Comparison of ENCODE assay signal across 8 cellular contexts in the genomic region with DNA sequence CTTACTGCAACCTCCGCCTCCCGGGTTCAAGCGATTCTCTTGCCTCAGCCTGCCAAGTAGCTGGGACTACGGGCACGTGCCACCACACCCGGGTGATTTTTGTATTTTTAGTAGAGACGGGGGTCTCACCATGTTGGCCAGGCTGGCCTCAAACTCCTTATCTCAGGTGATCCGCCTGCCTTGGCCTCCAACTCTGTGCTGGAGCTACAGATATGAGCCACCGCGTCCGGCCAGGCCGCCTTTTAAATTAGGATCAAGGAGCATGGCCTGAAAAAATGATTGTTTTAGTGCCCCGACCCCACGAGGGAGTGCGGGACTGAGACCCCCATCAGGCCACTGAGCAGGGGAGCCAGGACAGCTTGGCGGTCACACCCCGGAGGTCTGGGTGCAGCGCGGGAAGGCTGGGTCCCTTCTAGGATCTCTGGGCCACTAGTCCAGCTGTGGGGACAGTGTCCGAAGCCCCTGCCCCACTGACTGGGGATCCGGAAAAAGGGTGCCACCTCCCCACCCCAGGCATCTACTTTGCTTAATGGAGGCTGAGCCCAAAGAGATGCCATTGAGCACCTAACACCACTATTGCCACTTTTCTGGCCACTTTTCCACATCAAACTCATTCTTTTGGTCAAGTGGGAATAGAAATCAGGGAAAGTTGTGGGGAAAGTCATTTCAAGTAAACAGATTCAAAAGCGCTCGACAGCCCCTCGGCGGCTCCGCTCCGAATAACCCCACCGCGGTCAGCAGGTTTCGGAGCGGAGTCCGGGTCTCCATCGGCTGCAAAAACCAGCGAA. TPM values are rescaled to one million over a fixed set of nuclear protein-coding genes. Genes with fewer than 3 reads are reported as not detected.
DNase-seq lines count a peak whose midpoint lies in the region; ATAC-seq and TF ChIP-seq lines count a peak whose summit lies in the region.

No MANE protein-coding gene starts in this region.

- H3K27ac ChIP-seq in KMS-11 = no peak overlapping the region
- no peak overlapping the region for H3K27ac ChIP-seq in colonic mucosa

- H3K9ac ChIP-seq in KMS-11 (no peak overlapping the region), colonic mucosa (ENCODE audit: low read depth in 2 of 2, low read length in 2 of 2) (peak overlapping the region; percentile 12 to 14)

- H3K4me3 ChIP-seq in AG09309 (ENCODE audit: control insufficient read depth, low read depth, low read length) (peak overlapping the region; percentile 47), KMS-11 (IDR thresholded peaks at IDR 0.05; ENCODE audit: insufficient read depth, low read depth, low read length) (no peak overlapping the region), colonic mucosa (peak overlapping the region; percentile 29)

- H3K9me3 Mint-ChIP-seq in nephron = no peaks in the 10 kb centered on the region

- H3K4me1 ChIP-seq in KMS-11 (ENCODE audit: low read depth, poor library complexity, severe bottlenecking) (peaks cover 9% of the 10 kb centered on the region), colonic mucosa (no peaks in the 10 kb centered on the region)

- H3K4me3 Mint-ChIP-seq in nephron = peak overlapping the region; percentile 12 to 71 (median 31)

- H3K4me2 ChIP-seq in KMS-11 = peak overlapping the region; percentile 96

- no peak overlapping the region for H3K27ac Mint-ChIP-seq in nephron

- H3K4me1 Mint-ChIP-seq in nephron = peaks cover 15% of the 10 kb centered on the region

- no peaks in the 10 kb centered on the region for H3K27me3 ChIP-seq in KMS-11 (ENCODE audit: insufficient read depth, low read depth)
- H3K27me3 ChIP-seq in colonic mucosa = no peaks in the 10 kb centered on the region

- H4K20me1 ChIP-seq in KMS-11 (ENCODE audit: insufficient read depth) = no peaks in the 10 kb centered on the region

- TF ChIP-seq CTCF in AG09309 (IDR thresholded peaks at IDR 0.05; ENCODE audit: control insufficient read depth, insufficient read depth, low read depth, low read length, missing control alignments) (no peak), KMS-11 (conservative IDR thresholded peaks at IDR 0.05; ENCODE audit: low read depth, low read length) (no peak), colonic mucosa (IDR thresholded peaks at IDR 0.05) (no peak), nephron (IDR thresholded peaks at IDR 0.05; ENCODE audit: unreplicated experiment in 3 of 3) (no peak)

- no peaks in the 10 kb centered on the region for H3K36me3 Mint-ChIP-seq in nephron (ENCODE audit: low read depth)

- peaks cover 14% of the 10 kb centered on the region for H3K27me3 Mint-ChIP-seq in nephron (ENCODE audit: low read depth)

- intact Hi-C loops in colonic mucosa (cut with DNase I) = loop anchor here (5.0 kb wide), 1 partner anchor 161 kb away; no protein-coding TSS in a partner anchor

- no peaks in the 10 kb centered on the region for H3K36me3 ChIP-seq in KMS-11 (ENCODE audit: insufficient read depth)
- H3K36me3 ChIP-seq in colonic mucosa = no peaks in the 10 kb centered on the region

- peak overlapping the region; percentile 73 for H2AFZ ChIP-seq in KMS-11 (ENCODE audit: low read depth)

- DNase-seq in AG09309 (ENCODE audit: low read depth) (no peak), colonic mucosa (no peak), NCI-H1417 treated with DMSO at 0.1 percent for 48 hours (lab: John Stamatoyannopoulos, UW) (no peak), retina (no peak)

- ATAC-seq in GM19395 (IDR thresholded peaks at IDR 0.05; ENCODE audit: unreplicated experiment) (no peak), GM21367 (IDR thresholded peaks at IDR 0.05; ENCODE audit: unreplicated experiment) (no peak)

- H3K79me2 ChIP-seq in KMS-11 (ENCODE audit: insufficient read depth, low read depth) = no peaks in the 10 kb centered on the region

- H3K9me3 ChIP-seq in colonic mucosa = no peaks in the 10 kb centered on the region

RNA-seq across cellular contexts. Expression of a gene that starts 19.7 kb away (rescaled TPM):
- total RNA-seq in colonic mucosa = 10 to 100 TPM; 30.8 to 44.5 TPM
